7 cellular contexts compared by ENCODE assay signal in the genomic region with DNA sequence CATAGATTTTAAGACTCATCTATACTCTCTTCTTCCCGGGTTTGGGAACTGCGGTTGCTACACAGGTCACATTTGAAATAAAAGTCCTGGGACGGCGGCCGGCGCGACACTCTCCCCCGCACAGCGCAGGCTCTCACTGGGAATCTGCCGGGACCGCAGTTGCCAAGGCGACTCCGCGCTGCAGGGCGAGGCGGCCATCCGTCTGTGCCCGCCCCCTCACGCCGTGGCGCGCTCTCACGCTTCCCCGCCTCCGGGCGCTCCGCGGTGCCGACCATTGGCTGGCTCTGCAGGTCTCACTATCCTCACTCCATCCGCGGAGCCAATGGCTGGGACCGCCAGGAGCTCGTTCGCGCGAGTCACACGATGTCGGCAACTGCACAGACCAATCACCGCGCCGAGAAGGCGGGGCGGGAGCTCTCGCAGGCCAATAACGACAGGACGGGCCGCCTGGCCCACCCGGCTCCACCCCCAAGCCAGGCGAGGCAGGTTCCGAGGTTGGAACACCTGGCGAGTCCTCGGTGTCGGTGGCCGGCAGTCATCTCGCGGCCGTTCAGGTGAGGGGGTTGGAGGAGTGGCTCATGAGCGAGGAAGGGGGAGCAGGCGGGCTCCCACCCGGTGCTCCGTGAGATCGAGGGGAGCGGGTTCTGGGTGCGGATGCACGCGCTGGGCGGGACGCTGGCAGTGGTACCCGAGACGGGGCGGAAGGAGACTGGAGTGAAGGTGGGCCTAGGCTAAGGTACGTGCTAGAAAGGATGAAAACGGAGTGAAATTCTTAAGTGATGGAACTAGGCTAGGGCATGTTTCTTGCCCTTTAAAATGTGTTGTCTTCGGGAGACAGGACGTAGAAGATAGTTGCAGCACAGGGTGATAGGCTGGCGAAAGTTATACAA. TPM values are rescaled to one million over a fixed set of nuclear protein-coding genes. Genes with fewer than 3 reads are reported as not detected.
A peak's percentile ranks its signal among the peaks of the same experiment; 100 is the strongest.
DNase-seq lines count a peak whose midpoint lies in the region; ATAC-seq and TF ChIP-seq lines count a peak whose summit lies in the region.

A gene (plus strand): TSS at position 459 of the 890 bp plus-strand sequence. CDS start 5,702 bp downstream, outside the sequence.

- H3K36me3 ChIP-seq in hepatocyte (replicated peaks; ENCODE audit: insufficient read depth, low read depth) = no peaks in the 10 kb centered on the region

- H4K20me1 ChIP-seq in hepatocyte (ENCODE audit: insufficient read depth, poor library complexity, severe bottlenecking) = peaks cover 42% of the 10 kb centered on the region

- peaks cover 14% of the 10 kb centered on the region for H3K4me1 ChIP-seq in hepatocyte (ENCODE audit: insufficient read depth)

- H3K27ac ChIP-seq in hepatocyte = peak within 1 kb of the TSS; percentile 95

- no peaks in the 10 kb centered on the region for H3K27me3 ChIP-seq in hepatocyte

- peaks cover 49% of the 10 kb centered on the region for H3K79me2 ChIP-seq in hepatocyte

- peak within 1 kb of the TSS; percentile 82 for H3K4me2 ChIP-seq in hepatocyte

- in situ Hi-C loops in astrocyte of the spinal cord (cut with HindIII; ENCODE audit: low sequenced_read_pairs) = no loop called here

- no peaks in the 10 kb centered on the region for H3K9me2 ChIP-seq in hepatocyte (replicated peaks; ENCODE audit: insufficient read depth)

- ATAC-seq in GM18517 (IDR thresholded peaks at IDR 0.05; ENCODE audit: unreplicated experiment) = peak; percentile 98
- ATAC-seq in HG03039 (IDR thresholded peaks at IDR 0.05; ENCODE audit: unreplicated experiment) = peak; percentile 98

- H3K4me3 ChIP-seq in astrocyte of the spinal cord (ENCODE audit: low read depth, low read length) (peak within 1 kb of the TSS; percentile 90), hepatocyte (peak within 1 kb of the TSS; percentile 43)

- WGBS in hepatocyte (ENCODE audit: low lambda C conversion rate, missing lambda C conversion rate) = under 1% methylated on average over 73 of the region's 76 CpGs

- no peaks in the 10 kb centered on the region for H3K9me3 ChIP-seq in hepatocyte (ENCODE audit: low read depth)

- H2AFZ ChIP-seq in hepatocyte = peak within 1 kb of the TSS; percentile 42

- TF ChIP-seq CTCF in astrocyte of the spinal cord (IDR thresholded peaks at IDR 0.05; ENCODE audit: low read depth, low read length) (no peak), hepatocyte (IDR thresholded peaks at IDR 0.05; ENCODE audit: poor library complexity) (no peak)

- DNase-seq in NCI-H2081 (lab: John Stamatoyannopoulos, UW) (peak; percentile 96 to 99), T1000 (lab: John Stamatoyannopoulos, UW) (peak; percentile 92), astrocyte of the spinal cord (ENCODE audit: low read depth, low spot score) (peak; percentile 99), hepatocyte (ENCODE audit: low spot score) (peak; percentile 99), renal cortical epithelial cell (ENCODE audit: low read depth) (peak; percentile 97)

RNA-seq across cellular contexts. Expression of the gene that starts here (rescaled TPM):
- total RNA-seq in hepatocyte (747 and 796 TPM in 2 replicates), renal cortical epithelial cell (72.7 and 446 TPM in 2 replicates)
- polyA plus RNA-seq in hepatocyte = 249 and 391 TPM in 2 replicates

Comparison
In these comparisons a context has a peak if more than half of its experiments do, and no peak if none do; other contexts are left out.
1. Peak in every context shown above with its lines: DNase-seq, ATAC-seq, H3K4me3 ChIP-seq and H3K27ac ChIP-seq.